In the genomic region with DNA sequence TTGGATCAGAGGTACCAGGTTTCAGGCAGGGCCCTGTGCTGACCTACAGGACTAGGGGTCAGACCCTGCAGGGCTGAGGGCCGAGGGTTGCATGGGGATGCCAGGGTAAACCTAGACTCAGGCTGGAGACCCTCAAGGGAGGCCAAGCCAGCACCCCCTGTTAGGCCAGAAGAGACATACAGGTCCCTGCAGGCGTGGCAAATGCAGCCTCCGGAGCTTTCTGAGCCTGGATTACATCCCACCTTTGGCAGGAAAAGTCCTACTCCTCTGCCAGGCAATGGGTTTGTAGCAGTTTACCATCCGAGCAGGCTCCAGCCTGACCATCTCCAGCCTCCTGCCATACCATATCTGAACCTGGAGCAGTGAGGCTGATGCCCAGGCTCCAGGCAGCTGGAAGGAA, we compare ENCODE assay signal across 26 cellular contexts.
"Had no signal": no experiment of that assay in that cellular context is flagged by ENCODE, and none has a peak within 500 bp of the region (broad histone marks: within the 10 kb centered on the region; RNA-seq: fewer than 3 reads in every experiment).

No MANE protein-coding gene starts in this region.

- DNase-seq: heart left ventricle; islet precursor cell; left ventricle myocardium inferior; mesendoderm; midbrain; mucosa of descending colon; naive thymus-derived CD4-positive, alpha-beta T cell; occipital lobe; ovary; right lobe of liver; stimulated activated CD4-positive, alpha-beta T cell treated with anti-CD3 and anti-CD28 coated beads, Interleukin-1b, Interleukin-23, amount 100 ng/mL, for 48 hours; stimulated activated CD4-positive, alpha-beta T cell treated with anti-CD3 and anti-CD28 coated beads, Interleukin-2, amount 100 ng/mL, for 48 hours; stimulated activated CD4-positive, alpha-beta T cell treated with anti-CD3 and anti-CD28 coated beads, Interleukin-4, amount 100 ng/mL, for 4 hours; stimulated activated CD8-positive, alpha-beta memory T cell treated with anti-CD3 and anti-CD28 coated beads, Interleukin-4, amount 100 ng/mL, for 48 hours; stimulated activated naive CD4-positive, alpha-beta T cell treated with Interleukin-2 at 50 U/mL for 16 hours; stimulated activated naive CD8-positive, alpha-beta T cell treated with anti-CD3 and anti-CD28 coated beads, Interleukin-15, amount 100 ng/mL, for 72 hours; substantia nigra; thyroid gland; trophoblast cell; uterus had no signal

- H3K4me2 ChIP-seq: smooth muscle cell had no signal

- H3K36me3 Mint-ChIP-seq: naive thymus-derived CD4-positive, alpha-beta T cell; natural killer cell treated with Interleukin-12 subunit alpha and Interleukin-12 subunit beta and Interleukin-15 and Interleukin-18, amount 100 ng/mL, for 72 hours; stimulated activated memory B cell treated with anti-CD40 and anti-IgM and Interleukin-4, amounts not matched to agents 10 μg/mL and 1 μg/mL and 100 μg/mL, for 72 hours had no signal

- H3K4me3 Mint-ChIP-seq: naive thymus-derived CD4-positive, alpha-beta T cell; natural killer cell treated with Interleukin-12 subunit alpha and Interleukin-12 subunit beta and Interleukin-15 and Interleukin-18, amount 100 ng/mL, for 72 hours; stimulated activated memory B cell treated with anti-CD40 and anti-IgM and Interleukin-4, amounts not matched to agents 10 μg/mL and 1 μg/mL and 100 μg/mL, for 72 hours; stimulated activated naive CD8-positive, alpha-beta T cell treated with anti-CD3 and anti-CD28 coated beads, Interleukin-15, amount 100 ng/mL, for 72 hours had no signal

- H3K27me3 ChIP-seq: ovary, right atrium auricular region, right lobe of liver, thyroid gland, uterus had no signal

- H3K27me3 Mint-ChIP-seq: progenitor cell of endocrine pancreas; stimulated activated memory B cell treated with anti-CD40 and anti-IgM and Interleukin-4, amounts not matched to agents 10 μg/mL and 1 μg/mL and 100 μg/mL, for 72 hours; stimulated activated naive CD8-positive, alpha-beta T cell treated with anti-CD3 and anti-CD28 coated beads, Interleukin-15, amount 100 ng/mL, for 72 hours had no signal

- H3K9me3 Mint-ChIP-seq: natural killer cell treated with Interleukin-12 subunit alpha and Interleukin-12 subunit beta and Interleukin-15 and Interleukin-18, amount 100 ng/mL, for 72 hours had no signal

- H3K4me1 ChIP-seq: heart left ventricle, left ventricle myocardium inferior, right atrium auricular region, right lobe of liver, thyroid gland, uterus had no signal

- H3K27ac ChIP-seq: heart left ventricle, left ventricle myocardium inferior, ovary, right atrium auricular region, right lobe of liver, thyroid gland, uterus had no signal

- H3K36me3 ChIP-seq: heart left ventricle, left ventricle myocardium inferior, ovary, right atrium auricular region, right lobe of liver, thyroid gland, uterus had no signal

- H3K4me3 ChIP-seq: heart left ventricle, left ventricle myocardium inferior, lung, mucosa of descending colon, ovary, right atrium auricular region, right lobe of liver, smooth muscle cell, thyroid gland, uterus had no signal

- H3K27ac Mint-ChIP-seq: naive thymus-derived CD4-positive, alpha-beta T cell; natural killer cell treated with Interleukin-12 subunit alpha and Interleukin-12 subunit beta and Interleukin-15 and Interleukin-18, amount 100 ng/mL, for 72 hours; progenitor cell of endocrine pancreas; stimulated activated memory B cell treated with anti-CD40 and anti-IgM and Interleukin-4, amounts not matched to agents 10 μg/mL and 1 μg/mL and 100 μg/mL, for 72 hours; stimulated activated naive CD8-positive, alpha-beta T cell treated with anti-CD3 and anti-CD28 coated beads, Interleukin-15, amount 100 ng/mL, for 72 hours had no signal

- H3K4me1 Mint-ChIP-seq: naive thymus-derived CD4-positive, alpha-beta T cell; stimulated activated memory B cell treated with anti-CD40 and anti-IgM and Interleukin-4, amounts not matched to agents 10 μg/mL and 1 μg/mL and 100 μg/mL, for 72 hours; stimulated activated naive CD8-positive, alpha-beta T cell treated with anti-CD3 and anti-CD28 coated beads, Interleukin-15, amount 100 ng/mL, for 72 hours had no signal

- ATAC-seq: heart left ventricle; mucosa of descending colon; naive thymus-derived CD4-positive, alpha-beta T cell; right lobe of liver; stimulated activated memory B cell treated with anti-CD40 and anti-IgM and Interleukin-4, amounts not matched to agents 10 μg/mL and 1 μg/mL and 100 μg/mL, for 72 hours; stimulated activated naive CD8-positive, alpha-beta T cell treated with anti-CD3 and anti-CD28 coated beads, Interleukin-15, amount 100 ng/mL, for 72 hours had no signal

- H3K9me3 ChIP-seq: ovary, right lobe of liver, thyroid gland, uterus had no signal
